ENCODE assay signal across 15 cellular contexts in the genomic region with DNA sequence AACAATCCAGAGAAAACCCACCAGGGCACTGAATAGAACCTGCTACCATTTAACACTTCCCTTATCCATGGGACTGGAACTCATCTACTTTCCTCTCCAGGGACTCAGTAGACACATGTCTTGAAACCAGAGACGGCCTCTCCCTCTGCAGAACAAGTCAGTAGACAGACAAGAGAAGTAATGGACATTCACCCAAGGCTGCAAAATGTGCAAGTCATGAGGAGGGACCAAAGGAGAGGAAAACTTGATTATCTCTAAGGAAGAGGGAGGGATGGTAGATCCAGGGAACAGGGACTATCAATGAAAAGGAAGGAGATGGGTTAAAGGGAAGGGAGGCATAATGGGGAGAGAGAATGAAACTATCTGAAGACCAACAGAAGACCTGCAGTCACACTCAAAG. TPM values are rescaled to one million over a fixed set of nuclear protein-coding genes. Genes with fewer than 3 reads are reported as not detected.
DNase-seq lines count a peak whose midpoint lies in the region; ATAC-seq and TF ChIP-seq lines count a peak whose summit lies in the region.
"Had no signal": no experiment of that assay in that cellular context is flagged by ENCODE, and none has a peak within 500 bp of the region (broad histone marks: within the 10 kb centered on the region; RNA-seq: fewer than 3 reads in every experiment).

No MANE protein-coding gene starts in this region.

- H3K79me2 ChIP-seq in Loucy (ENCODE audit: insufficient read depth, low read length) (no peaks in the 10 kb centered on the region), PC-9 (ENCODE audit: low read depth) (no peaks in the 10 kb centered on the region)

- H3K4me3 ChIP-seq in Loucy (ENCODE audit: low read length, poor library complexity, severe bottlenecking), result peak overlapping the region; percentile 3
- H3K4me3 ChIP-seq in PC-9, result no peak overlapping the region
- H3K4me3 ChIP-seq: adrenal gland had no signal

- no peaks in the 10 kb centered on the region for H3K36me3 Mint-ChIP-seq in activated T-cell treated with anti-CD3 and anti-CD28 coated beads, Interleukin-2, amount 50 U/mL, for 24 hours (ENCODE audit: low read depth)
- H3K36me3 Mint-ChIP-seq in activated T-cell treated with anti-CD3 and anti-CD28 coated beads, Interleukin-2, amount 50 U/mL, for 4 hours (ENCODE audit: insufficient read depth), result no peaks in the 10 kb centered on the region
- H3K36me3 Mint-ChIP-seq in activated naive CD8-positive, alpha-beta T cell treated with anti-CD3 and anti-CD28 coated beads, Interleukin-2, amount 10 ng/mL, durations not matched to agents 7 days and 5 days, result no peaks in the 10 kb centered on the region
- H3K36me3 Mint-ChIP-seq in stimulated activated naive B cell treated with anti-CD40 and anti-IgM and Interleukin-4, amounts not matched to agents 10 μg/mL and 1 μg/mL and 100 μg/mL, for 72 hours, result no peaks in the 10 kb centered on the region

- DNase-seq in activated T-cell treated with anti-CD3 and anti-CD28 coated beads, Interleukin-2, amount 50 U/mL, for 24 hours, result no peak
- no peak for DNase-seq in activated T-cell treated with anti-CD3 and anti-CD28 coated beads, Interleukin-2, amount 50 U/mL, for 4 hours
- DNase-seq in activated naive CD8-positive, alpha-beta T cell treated with anti-CD3 and anti-CD28 coated beads, Interleukin-2, amount 10 ng/mL, durations not matched to agents 7 days and 5 days, result no peak
- no peak for DNase-seq in stimulated activated naive B cell treated with anti-CD40 and anti-IgM and Interleukin-4, amounts not matched to agents 10 μg/mL and 1 μg/mL and 100 μg/mL, for 72 hours
- DNase-seq in PC-9 (no peak), G401 (ENCODE audit: low spot score) (no peak)
- DNase-seq: adrenal gland, GF-D8, kidney, mesenchymal stem cell, SK-N-SH had no signal

- CTCF ChIA-PET in PC-9 (lab: Charles Lee), result no interaction called here

- peaks cover 50% of the 10 kb centered on the region for H3K4me1 ChIP-seq in Loucy (ENCODE audit: insufficient read depth, low read length, poor library complexity, severe bottlenecking)
- no peaks in the 10 kb centered on the region for H3K4me1 ChIP-seq in PC-9 (replicated peaks; ENCODE audit: insufficient read depth)
- H3K4me1 ChIP-seq: adrenal gland had no signal

- no peaks in the 10 kb centered on the region for H3K36me3 ChIP-seq in Loucy (ENCODE audit: insufficient read depth, low read length)
- no peaks in the 10 kb centered on the region for H3K36me3 ChIP-seq in PC-9 (ENCODE audit: low read depth)
- H3K36me3 ChIP-seq: adrenal gland had no signal

- no peak overlapping the region for H3K9ac ChIP-seq in Loucy (ENCODE audit: low read depth, low read length, poor library complexity, severe bottlenecking)
- H3K9ac ChIP-seq: SK-N-SH had no signal

- H3K27ac ChIP-seq in PC-9, result no peak overlapping the region
- H3K27ac ChIP-seq: adrenal gland had no signal

- H3K4me1 Mint-ChIP-seq in activated T-cell treated with anti-CD3 and anti-CD28 coated beads, Interleukin-2, amount 50 U/mL, for 24 hours (ENCODE audit: low read depth), result peaks cover 72% of the 10 kb centered on the region
- peaks cover 76% of the 10 kb centered on the region for H3K4me1 Mint-ChIP-seq in activated T-cell treated with anti-CD3 and anti-CD28 coated beads, Interleukin-2, amount 50 U/mL, for 4 hours (ENCODE audit: low read depth)
- H3K4me1 Mint-ChIP-seq in activated naive CD8-positive, alpha-beta T cell treated with anti-CD3 and anti-CD28 coated beads, Interleukin-2, amount 10 ng/mL, durations not matched to agents 7 days and 5 days, result peaks cover 56% of the 10 kb centered on the region
- H3K4me1 Mint-ChIP-seq in stimulated activated naive B cell treated with anti-CD40 and anti-IgM and Interleukin-4, amounts not matched to agents 10 μg/mL and 1 μg/mL and 100 μg/mL, for 72 hours, result peaks cover 40 to 55% of the 10 kb centered on the region in 2 donors
- H3K4me1 Mint-ChIP-seq: neural crest cell had no signal

- no peaks in the 10 kb centered on the region for H3K27me3 Mint-ChIP-seq in activated T-cell treated with anti-CD3 and anti-CD28 coated beads, Interleukin-2, amount 50 U/mL, for 24 hours
- no peaks in the 10 kb centered on the region for H3K27me3 Mint-ChIP-seq in activated T-cell treated with anti-CD3 and anti-CD28 coated beads, Interleukin-2, amount 50 U/mL, for 4 hours (ENCODE audit: low read depth)
- H3K27me3 Mint-ChIP-seq in activated naive CD8-positive, alpha-beta T cell treated with anti-CD3 and anti-CD28 coated beads, Interleukin-2, amount 10 ng/mL, durations not matched to agents 7 days and 5 days, result no peaks in the 10 kb centered on the region
- H3K27me3 Mint-ChIP-seq in stimulated activated naive B cell treated with anti-CD40 and anti-IgM and Interleukin-4, amounts not matched to agents 10 μg/mL and 1 μg/mL and 100 μg/mL, for 72 hours, result no peaks in the 10 kb centered on the region

- H3K9me2 ChIP-seq in Loucy (replicated peaks; ENCODE audit: low read depth, low read length), result no peaks in the 10 kb centered on the region
- no peaks in the 10 kb centered on the region for H3K9me2 ChIP-seq in PC-9 (ENCODE audit: insufficient read depth)
- H3K9me2 ChIP-seq: SK-N-SH had no signal

- H3K9me3 Mint-ChIP-seq in activated T-cell treated with anti-CD3 and anti-CD28 coated beads, Interleukin-2, amount 50 U/mL, for 24 hours, result no peaks in the 10 kb centered on the region
- H3K9me3 Mint-ChIP-seq in activated T-cell treated with anti-CD3 and anti-CD28 coated beads, Interleukin-2, amount 50 U/mL, for 4 hours, result no peaks in the 10 kb centered on the region
- H3K9me3 Mint-ChIP-seq in activated naive CD8-positive, alpha-beta T cell treated with anti-CD3 and anti-CD28 coated beads, Interleukin-2, amount 10 ng/mL, durations not matched to agents 7 days and 5 days, result no peaks in the 10 kb centered on the region
- H3K9me3 Mint-ChIP-seq in stimulated activated naive B cell treated with anti-CD40 and anti-IgM and Interleukin-4, amounts not matched to agents 10 μg/mL and 1 μg/mL and 100 μg/mL, for 72 hours, result no peaks in the 10 kb centered on the region
- H3K9me3 Mint-ChIP-seq: neural crest cell had no signal

- POLR2A ChIA-PET in activated naive CD8-positive, alpha-beta T cell treated with anti-CD3 and anti-CD28 coated beads, Interleukin-2, amount 10 ng/mL, durations not matched to agents 7 days and 5 days (lab: Charles Lee), result interaction anchor here (0.6 to 2.1 kb wide), 2 partner anchors 42 to 149 kb away, joined by 3 to 5 read pairs; no protein-coding TSS in a partner anchor
- POLR2A ChIA-PET in PC-9 (lab: Charles Lee; ENCODE audit: unreplicated experiment), result no interaction called here

- no TSS peak for BruUV-seq in PC-9 (replicated peaks; lab: Mats Ljungman, UMichigan)

- intact Hi-C loops in PC-9 (cut with micrococcal nuclease; ENCODE audit: unreplicated experiment), result no loop called here

- H3K27me3 ChIP-seq in Loucy (ENCODE audit: insufficient read depth, low read length, poor library complexity, severe bottlenecking), result no peaks in the 10 kb centered on the region
- no peaks in the 10 kb centered on the region for H3K27me3 ChIP-seq in PC-9 (ENCODE audit: insufficient read depth, low read depth)
- H3K27me3 ChIP-seq: adrenal gland had no signal

- no peak for TF ChIP-seq CTCF in Loucy (conservative IDR thresholded peaks at IDR 0.05; ENCODE audit: low read length)
- no peak for TF ChIP-seq CTCF in PC-9 (conservative IDR thresholded peaks at IDR 0.05)

- no peak overlapping the region for H3K4me3 Mint-ChIP-seq in activated T-cell treated with anti-CD3 and anti-CD28 coated beads, Interleukin-2, amount 50 U/mL, for 24 hours
- no peak overlapping the region for H3K4me3 Mint-ChIP-seq in activated T-cell treated with anti-CD3 and anti-CD28 coated beads, Interleukin-2, amount 50 U/mL, for 4 hours
- peak overlapping the region; percentile 62 for H3K4me3 Mint-ChIP-seq in activated naive CD8-positive, alpha-beta T cell treated with anti-CD3 and anti-CD28 coated beads, Interleukin-2, amount 10 ng/mL, durations not matched to agents 7 days and 5 days
- H3K4me3 Mint-ChIP-seq in stimulated activated naive B cell treated with anti-CD40 and anti-IgM and Interleukin-4, amounts not matched to agents 10 μg/mL and 1 μg/mL and 100 μg/mL, for 72 hours, result peak overlapping the region; percentile 48 to 53
- H3K4me3 Mint-ChIP-seq: neural crest cell had no signal

- H2AFZ ChIP-seq in Loucy (ENCODE audit: low read length) (peak overlapping the region; percentile 37; the same call in 1 of the 2 replicates), PC-9 (no peak overlapping the region)

- peak overlapping the region; percentile 2 for H3K27ac Mint-ChIP-seq in activated T-cell treated with anti-CD3 and anti-CD28 coated beads, Interleukin-2, amount 50 U/mL, for 24 hours
- H3K27ac Mint-ChIP-seq in activated naive CD8-positive, alpha-beta T cell treated with anti-CD3 and anti-CD28 coated beads, Interleukin-2, amount 10 ng/mL, durations not matched to agents 7 days and 5 days, result peak overlapping the region; percentile 97
- peak overlapping the region; percentile 77 for H3K27ac Mint-ChIP-seq in stimulated activated naive B cell treated with anti-CD40 and anti-IgM and Interleukin-4, amounts not matched to agents 10 μg/mL and 1 μg/mL and 100 μg/mL, for 72 hours

- H4K20me1 ChIP-seq in Loucy (ENCODE audit: insufficient read depth, low read length, poor library complexity, severe bottlenecking) (no peaks in the 10 kb centered on the region), PC-9 (ENCODE audit: insufficient read depth) (no peaks in the 10 kb centered on the region)

- in situ Hi-C loops in G401 (cut with HindIII; ENCODE audit: low sequenced_read_pairs), result no loop called here

- H3K9me3 ChIP-seq in Loucy (ENCODE audit: insufficient read depth, low read depth, low read length), result no peaks in the 10 kb centered on the region
- no peaks in the 10 kb centered on the region for H3K9me3 ChIP-seq in PC-9 (ENCODE audit: insufficient read depth, low read depth)
- H3K9me3 ChIP-seq: adrenal gland, SK-N-SH had no signal

- ATAC-seq in activated T-cell treated with anti-CD3 and anti-CD28 coated beads, Interleukin-2, amount 50 U/mL, for 4 hours, result no peak
- no peak for ATAC-seq in activated naive CD8-positive, alpha-beta T cell treated with anti-CD3 and anti-CD28 coated beads, Interleukin-2, amount 10 ng/mL, durations not matched to agents 7 days and 5 days (ENCODE audit: low read depth)
- ATAC-seq in stimulated activated naive B cell treated with anti-CD40 and anti-IgM and Interleukin-4, amounts not matched to agents 10 μg/mL and 1 μg/mL and 100 μg/mL, for 72 hours (replicated peaks), result no peak
- ATAC-seq in GM18517 (IDR thresholded peaks at IDR 0.05; ENCODE audit: unreplicated experiment), result no peak
- ATAC-seq: HCT116 had no signal

- H3F3A ChIP-seq in Loucy (ENCODE audit: low read depth), result peaks cover 11% of the 10 kb centered on the region; the same call in 1 of the 2 replicates
- peaks cover 11% of the 10 kb centered on the region for H3F3A ChIP-seq in PC-9 (ENCODE audit: insufficient read depth, low read depth)

- H3K4me2 ChIP-seq in Loucy (ENCODE audit: low read depth, low read length, poor library complexity, severe bottlenecking) (peak overlapping the region; percentile 50), PC-9 (no peak overlapping the region)
- H3K4me2 ChIP-seq: SK-N-SH had no signal

RNA-seq across cellular contexts. Expression of a gene that starts 5.3 kb away (rescaled TPM):
- 10 to 100 TPM; 23.6 to 37.3 (median 31.5) TPM for total RNA-seq in activated T-cell treated with anti-CD3 and anti-CD28 coated beads, Interleukin-2, amount 50 U/mL, for 4 hours
- total RNA-seq in activated naive CD8-positive, alpha-beta T cell treated with anti-CD3 and anti-CD28 coated beads, Interleukin-2, amount 10 ng/mL, durations not matched to agents 7 days and 5 days, result 10 to 100 TPM; 84.0 to 95.1 TPM
- 13.0 and 15.3 TPM in 2 replicates for total RNA-seq in PC-9 (2021)
- total RNA-seq in G401 (2014; rRNA removed; shearing (Covaris generic)), result 3.1 and 4.1 TPM in 2 replicates

Comparison
In these comparisons a context has a peak if more than half of its experiments do, and no peak if none do; other contexts are left out.
1. H3K27ac Mint-ChIP-seq: peak in every context shown above with its lines; median percentile 97 in activated naive CD8-positive, alpha-beta T cell treated with anti-CD3 and anti-CD28 coated beads, Interleukin-2, amount 10 ng/mL, durations not matched to agents 7 days and 5 days; 77 in stimulated activated naive B cell treated with anti-CD40 and anti-IgM and Interleukin-4, amounts not matched to agents 10 μg/mL and 1 μg/mL and 100 μg/mL, for 72 hours; 2 in activated T-cell treated with anti-CD3 and anti-CD28 coated beads, Interleukin-2, amount 50 U/mL, for 24 hours.
2. H3K4me3 Mint-ChIP-seq: peak in activated naive CD8-positive, alpha-beta T cell treated with anti-CD3 and anti-CD28 coated beads, Interleukin-2, amount 10 ng/mL, durations not matched to agents 7 days and 5 days (single experiment) and stimulated activated naive B cell treated with anti-CD40 and anti-IgM and Interleukin-4, amounts not matched to agents 10 μg/mL and 1 μg/mL and 100 μg/mL, for 72 hours (2 of 2); none in activated T-cell treated with anti-CD3 and anti-CD28 coated beads, Interleukin-2, amount 50 U/mL, for 24 hours (single experiment) and activated T-cell treated with anti-CD3 and anti-CD28 coated beads, Interleukin-2, amount 50 U/mL, for 4 hours (single experiment).